11 cellular contexts compared by ENCODE assay signal in the genomic region with DNA sequence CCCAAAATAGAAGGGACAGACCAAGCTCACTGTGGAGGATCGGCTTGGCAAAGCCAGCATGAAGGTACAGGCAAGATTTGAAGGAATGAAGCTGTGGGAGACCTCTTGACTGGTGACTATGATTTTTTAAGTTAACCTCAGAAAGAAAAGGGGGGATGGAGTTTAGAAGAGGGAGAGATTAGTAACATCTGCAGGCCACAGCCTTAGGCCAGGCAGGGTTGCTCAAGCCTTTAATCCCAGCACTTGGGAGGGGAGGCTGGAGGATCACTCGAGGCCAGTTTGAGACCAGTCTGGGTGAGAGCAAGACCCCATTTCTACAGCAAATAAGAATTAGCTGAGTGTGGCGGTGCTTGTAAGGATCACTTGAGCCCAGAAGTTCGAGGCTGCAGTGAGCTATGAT. TPM values are rescaled to one million over a fixed set of nuclear protein-coding genes. Genes with fewer than 3 reads are reported as not detected.
DNase-seq lines count a peak whose midpoint lies in the region; ATAC-seq and TF ChIP-seq lines count a peak whose summit lies in the region.
"Had no signal": no experiment of that assay in that cellular context is flagged by ENCODE, and none has a peak within 500 bp of the region (broad histone marks: within the 10 kb centered on the region; RNA-seq: fewer than 3 reads in every experiment).

No MANE protein-coding gene starts in this region.

- peak; percentile 41 for DNase-seq in HCEC 1CT
- DNase-seq in breast epithelium (ENCODE audit: low spot score in 2 of 2), result no peak
- DNase-seq in lower lobe of right lung, result no peak
- no peak for DNase-seq in testis
- DNase-seq in NCI-H748 treated with DMSO at 0.1 percent for 48 hours (lab: John Stamatoyannopoulos, UW), result no peak
- DNase-seq: DMS 273 treated with DMSO at 0.1 percent for 48 hours, NCI-H1105 treated with DMSO at 0.1 percent for 48 hours had no signal

- TF ChIP-seq POLR2A in breast epithelium (IDR thresholded peaks at IDR 0.05) (no peak), testis (IDR thresholded peaks at IDR 0.05) (no peak)

- TF ChIP-seq CTCF in breast epithelium (IDR thresholded peaks at IDR 0.05) (no peak), lower lobe of right lung (IDR thresholded peaks at IDR 0.05) (no peak), testis (IDR thresholded peaks at IDR 0.05) (no peak)

- H3K4me1 ChIP-seq in breast epithelium, result peaks cover 0 to 6% of the 10 kb centered on the region in 2 donors
- peaks cover 23% of the 10 kb centered on the region for H3K4me1 ChIP-seq in lower lobe of right lung
- peaks cover 38% of the 10 kb centered on the region for H3K4me1 ChIP-seq in testis

- no peaks in the 10 kb centered on the region for H3K9me3 ChIP-seq in breast epithelium
- no peaks in the 10 kb centered on the region for H3K9me3 ChIP-seq in lower lobe of right lung
- no peaks in the 10 kb centered on the region for H3K9me3 ChIP-seq in testis

- no peaks in the 10 kb centered on the region for H3K27me3 ChIP-seq in breast epithelium
- H3K27me3 ChIP-seq in lower lobe of right lung (ENCODE audit: low read depth), result no peaks in the 10 kb centered on the region
- no peaks in the 10 kb centered on the region for H3K27me3 ChIP-seq in testis

- peak overlapping the region in 1 of 3 donors; percentile 12 for H3K4me3 ChIP-seq in breast epithelium
- H3K4me3 ChIP-seq in lower lobe of right lung, result no peak overlapping the region
- H3K4me3 ChIP-seq in testis, result no peak overlapping the region

- H3K36me3 ChIP-seq in breast epithelium, result no peaks in the 10 kb centered on the region
- H3K36me3 ChIP-seq in lower lobe of right lung, result no peaks in the 10 kb centered on the region
- H3K36me3 ChIP-seq in testis (ENCODE audit: low read depth, missing control alignments), result no peaks in the 10 kb centered on the region

- intact Hi-C loops in breast epithelium (cut with DNase I; ENCODE audit: low total_unique reads), result no loop called here
- intact Hi-C loops in lower lobe of right lung (cut with DNase I), result no loop called here
- intact Hi-C loops in testis (cut with DNase I; ENCODE audit: low total_unique reads), result no loop called here

- H3K27ac ChIP-seq in breast epithelium (peak overlapping the region; percentile 71 to 75), lower lobe of right lung (peak overlapping the region; percentile 47), testis (peak overlapping the region; percentile 28 to 66)
- H3K27ac ChIP-seq: epithelial cell of prostate had no signal

- ATAC-seq in lower lobe of right lung (no peak), GM21723 (IDR thresholded peaks at IDR 0.05; ENCODE audit: unreplicated experiment) (no peak), HG03196 (IDR thresholded peaks at IDR 0.05; ENCODE audit: unreplicated experiment) (no peak), HG03039 (IDR thresholded peaks at IDR 0.05; ENCODE audit: unreplicated experiment) (no peak)

- WGBS in testis, 2 donors, result 77 to 83% methylated on average over 4 of the region's 4 CpGs

RNA-seq across cellular contexts. Expression of gene ZNF532, which starts 46.6 kb away (rescaled TPM):
- total RNA-seq in breast epithelium, result 10 to 100 TPM; 55.5 to 71.7 (median 62.3) TPM
- 54.0 TPM for total RNA-seq in lower lobe of right lung
- 100 to 1,000 TPM; 122 to 131 TPM for total RNA-seq in testis
- polyA plus RNA-seq in testis (ENCODE audit: insufficient read depth, low read depth, low replicate concordance), result 64.0 TPM
